In the genomic region with DNA sequence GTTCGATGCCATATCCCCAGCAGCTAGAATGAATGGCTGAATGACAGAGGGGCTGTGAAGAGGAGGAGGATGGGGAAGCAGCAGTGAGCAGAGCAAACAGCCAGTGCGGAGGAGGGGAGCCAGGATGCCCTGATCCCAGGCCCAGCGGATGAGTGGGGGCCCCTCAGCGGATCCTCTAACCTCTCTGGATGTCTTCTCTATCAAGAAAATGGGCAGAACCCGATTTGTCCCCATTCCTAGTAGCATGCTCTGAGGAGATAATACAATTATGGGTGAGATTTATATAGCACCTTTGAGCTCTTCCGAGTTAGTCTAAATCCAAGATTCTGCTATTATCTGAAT, we compare ENCODE assay signal across 8 cellular contexts. TPM values are rescaled to one million over a fixed set of nuclear protein-coding genes. Genes with fewer than 3 reads are reported as not detected.
DNase-seq lines count a peak whose midpoint lies in the region; TF ChIP-seq lines count a peak whose summit lies in the region.

No MANE protein-coding gene starts in this region.

- H3K36me3 ChIP-seq in Caco-2 (ENCODE audit: control insufficient read depth, insufficient read depth, low read length), result no peaks in the 10 kb centered on the region
- H3K36me3 ChIP-seq in prostate gland, result no peaks in the 10 kb centered on the region

- peak overlapping the region; percentile 84 for H3K27ac Mint-ChIP-seq in Caco-2 (ENCODE audit: unreplicated experiment)

- peak overlapping the region; percentile 67 for H3K4me3 Mint-ChIP-seq in Caco-2 (ENCODE audit: unreplicated experiment)

- WGBS in prostate gland, result 46% methylated on average over 6 of the region's 6 CpGs

- no peak overlapping the region for H3K4me3 ChIP-seq in Caco-2 (ENCODE audit: low read depth, low read length)
- peak overlapping the region; percentile 49 for H3K4me3 ChIP-seq in WI38 (ENCODE audit: low read depth, low read length)
- H3K4me3 ChIP-seq in fibroblast of the aortic adventitia (ENCODE audit: low read depth, low read length), result peak overlapping the region; percentile 26
- no peak overlapping the region for H3K4me3 ChIP-seq in prostate gland

- H3K4me1 ChIP-seq in Caco-2, result peaks cover 87% of the 10 kb centered on the region
- peaks cover 53% of the 10 kb centered on the region for H3K4me1 ChIP-seq in prostate gland (replicated peaks)

- no peak for TF ChIP-seq POLR2A in prostate gland (IDR thresholded peaks at IDR 0.05)

- H3K27me3 Mint-ChIP-seq in Caco-2 (ENCODE audit: insufficient read depth, unreplicated experiment), result no peaks in the 10 kb centered on the region

- H3K27me3 ChIP-seq in Caco-2 (replicated peaks; ENCODE audit: control insufficient read depth, insufficient read depth, low read length) (no peaks in the 10 kb centered on the region), prostate gland (replicated peaks; ENCODE audit: insufficient read depth) (no peaks in the 10 kb centered on the region)

- DNase-seq in Caco-2, result no peak
- no peak for DNase-seq in fibroblast of the aortic adventitia (ENCODE audit: low read depth)
- no peak for DNase-seq in prostate gland (ENCODE audit: low spot score)
- no peak for DNase-seq in OCI-M2 (lab: John Stamatoyannopoulos, UW; ENCODE audit: unreplicated experiment)
- DNase-seq in NCI-H2029 treated with DMSO at 0.1 percent for 48 hours (lab: John Stamatoyannopoulos, UW), result no peak
- DNase-seq in NCI-H345 treated with DMSO at 0.1 percent for 48 hours (lab: John Stamatoyannopoulos, UW; ENCODE audit: unreplicated experiment), result no peak
- DNase-seq in hepatic stellate cell (ENCODE audit: low spot score), result no peak

- CTCF ChIA-PET in Caco-2 (lab: Charles Lee), result interaction anchor here (0.6 to 6.1 kb wide), 7 partner anchors 12 to 71 kb away, joined by 3 to 229 read pairs (median 7); a partner anchor contains a TSS

- peaks cover 83% of the 10 kb centered on the region for H3K36me3 Mint-ChIP-seq in Caco-2 (ENCODE audit: insufficient read depth, unreplicated experiment)

- intact Hi-C loops in Caco-2 (cut with micrococcal nuclease; ENCODE audit: unreplicated experiment) (no loop called here), prostate gland (cut with DNase I) (no loop called here)

- H3K9me3 ChIP-seq in Caco-2, result no peaks in the 10 kb centered on the region
- no peaks in the 10 kb centered on the region for H3K9me3 ChIP-seq in prostate gland

- H3K4me1 Mint-ChIP-seq in Caco-2 (ENCODE audit: low read depth, unreplicated experiment), result peaks cover 54% of the 10 kb centered on the region

- H3K9me3 Mint-ChIP-seq in Caco-2 (ENCODE audit: unreplicated experiment), result no peaks in the 10 kb centered on the region

- POLR2A ChIA-PET in Caco-2 (lab: Charles Lee), result interaction anchor here (0.6 to 6.7 kb wide), 12 partner anchors 9 to 412 kb away, joined by 3 to 297 read pairs (median 7); a partner anchor contains a TSS

- peak overlapping the region; percentile 78 to 86 for H3K27ac ChIP-seq in prostate gland

- TF ChIP-seq CTCF in Caco-2 (IDR thresholded peaks at IDR 0.05; ENCODE audit: insufficient read depth in 1 of 2, low read depth in 1 of 2, low read length in 1 of 2, severe bottlenecking in 1 of 2, unreplicated experiment in 1 of 2) (no peak), WI38 (IDR thresholded peaks at IDR 0.05; ENCODE audit: low read depth, low read length) (no peak), fibroblast of the aortic adventitia (IDR thresholded peaks at IDR 0.05; ENCODE audit: insufficient read depth, low read length) (no peak), prostate gland (IDR thresholded peaks at IDR 0.05) (no peak)

- TSS peak; percentile 27 for BruUV-seq in Caco-2 (replicated peaks; lab: Mats Ljungman, UMichigan)

RNA-seq across cellular contexts. Expression of a gene that starts 30.0 kb away (rescaled TPM):
- total RNA-seq in Caco-2 (2022), result 2,379 and 2,383 TPM in 2 replicates
- total RNA-seq in fibroblast of the aortic adventitia (ENCODE audit: low replicate concordance), result 1,185 and 3,518 TPM in 2 replicates
- 1,000 to 10,000 TPM; 1,950 to 2,858 TPM for total RNA-seq in prostate gland

RNA-seq across cellular contexts. Expression of a gene that starts 34.6 kb away (rescaled TPM):
- total RNA-seq in Caco-2 (2022) (150 and 162 TPM in 2 replicates), fibroblast of the aortic adventitia (ENCODE audit: low replicate concordance) (66.1 and 68.3 TPM in 2 replicates), prostate gland (100 to 1,000 TPM in 1 of 2 donors, 10 to 100 TPM in 1; 58.3 to 113 TPM)

RNA-seq across cellular contexts. Expression of a gene that starts 36.4 kb away (rescaled TPM):
- 154 and 171 TPM in 2 replicates for total RNA-seq in Caco-2 (2022)
- 126 and 156 TPM in 2 replicates for total RNA-seq in fibroblast of the aortic adventitia (ENCODE audit: low replicate concordance)
- 100 to 1,000 TPM in 1 of 2 donors, 10 to 100 TPM in 1; 39.3 to 120 TPM for total RNA-seq in prostate gland

Comparison
In these comparisons a context has a peak if more than half of its experiments do, and no peak if none do; other contexts are left out.
1. H3K4me3 ChIP-seq: peak in WI38 (single experiment) and fibroblast of the aortic adventitia (single experiment); none in Caco-2 (single experiment) and prostate gland (0 of 2).